12 cellular contexts compared by ENCODE assay signal in genomic region chr4:76016383-76016782, GRCh38. TPM values are rescaled to one million over a fixed set of nuclear protein-coding genes. Genes with fewer than 3 reads are reported as not detected.
DNase-seq lines count a peak whose midpoint lies in the region; ATAC-seq, FAIRE-seq and TF ChIP-seq lines count a peak whose summit lies in the region.
"Had no signal": no experiment of that assay in that cellular context is flagged by ENCODE, and none has a peak within 500 bp of the region (broad histone marks: within the 10 kb centered on the region; RNA-seq: fewer than 3 reads in every experiment).

No MANE protein-coding gene starts in this region.

- no TSS peak for BruUV-seq in IMR-90 (replicated peaks; lab: Mats Ljungman, UMichigan)

- H4K5ac ChIP-seq in IMR-90 (ENCODE audit: low read depth, low read length), result no peak overlapping the region

- no peak overlapping the region for H2AK9ac ChIP-seq in IMR-90 (replicated peaks; ENCODE audit: low read depth, low read length, poor library complexity)

- no peak overlapping the region for H3K4me2 ChIP-seq in GM23338
- no peak overlapping the region for H3K4me2 ChIP-seq in IMR-90 (ENCODE audit: low read depth, low read length)

- no peak overlapping the region for H2BK20ac ChIP-seq in IMR-90 (ENCODE audit: low read depth, low read length)

- H3K4me3 ChIP-seq in GM23338 (no peak overlapping the region), IMR-90 (ENCODE audit: insufficient read depth, low read depth, low read length) (no peak overlapping the region), pancreas (no peak overlapping the region)
- H3K4me3 ChIP-seq: heart left ventricle, SJSA1, thoracic aorta had no signal

- POLR2A ChIA-PET in activated CD4-positive, alpha-beta T cell treated with anti-CD3 and anti-CD28 coated beads for 36 hours (lab: Charles Lee), result no interaction called here
- POLR2A ChIA-PET in IMR-90 (lab: Charles Lee; ENCODE audit: unreplicated experiment), result no interaction called here

- no peak for TF ChIP-seq RAD21 in IMR-90 (IDR thresholded peaks at IDR 0.05; ENCODE audit: low read length)

- H3K4me1 ChIP-seq in GM23338 (ENCODE audit: insufficient read depth) (peaks cover 16% of the 10 kb centered on the region), IMR-90 (ENCODE audit: control insufficient read depth, insufficient read depth, low read length) (peaks cover 10% of the 10 kb centered on the region), pancreas (peaks cover 0 to 13% (median 11%) of the 10 kb centered on the region in 3 donors)

- H3K9me3 ChIP-seq in IMR-90 (ENCODE audit: control insufficient read depth, insufficient read depth, low read length), result no peaks in the 10 kb centered on the region
- no peaks in the 10 kb centered on the region for H3K9me3 ChIP-seq in pancreas
- H3K9me3 ChIP-seq: heart left ventricle, SJSA1, thoracic aorta had no signal

- no peak overlapping the region for H3K4me3 Mint-ChIP-seq in activated CD4-positive, alpha-beta T cell treated with anti-CD3 and anti-CD28 coated beads for 36 hours
- H3K4me3 Mint-ChIP-seq in GM23338, result no peak overlapping the region

- H3F3A ChIP-seq in GM23338 (replicated peaks; ENCODE audit: low read depth), result no peaks in the 10 kb centered on the region

- H3K23ac ChIP-seq in IMR-90 (ENCODE audit: low read depth, low read length), result no peak overlapping the region

- H4K8ac ChIP-seq in IMR-90 (ENCODE audit: low read depth in 2 of 2, low read length in 2 of 2), result no peak overlapping the region

- H3K9me3 Mint-ChIP-seq in activated CD4-positive, alpha-beta T cell treated with anti-CD3 and anti-CD28 coated beads for 36 hours (ENCODE audit: low read depth), result no peaks in the 10 kb centered on the region
- H3K9me3 Mint-ChIP-seq in GM23338, result no peaks in the 10 kb centered on the region

- H2AFZ ChIP-seq in GM23338 (peak overlapping the region; percentile 66; the same call in 1 of the 2 replicates), IMR-90 (replicated peaks; ENCODE audit: low read length, poor library complexity) (no peak overlapping the region)

- H3K27ac Mint-ChIP-seq in activated CD4-positive, alpha-beta T cell treated with anti-CD3 and anti-CD28 coated beads for 36 hours, result no peak overlapping the region
- H3K27ac Mint-ChIP-seq in GM23338, result peak overlapping the region; percentile 91

- intact Hi-C loops in activated CD4-positive, alpha-beta T cell treated with anti-CD3 and anti-CD28 coated beads for 36 hours (cut with DNase I, micrococcal nuclease), result no loop called here
- intact Hi-C loops in IMR-90 (cut with micrococcal nuclease), result no loop called here
- intact Hi-C loops in pancreas (cut with DNase I), result no loop called here

- H3K9me1 ChIP-seq in IMR-90 (ENCODE audit: insufficient read depth, low read length), result peaks cover 5% of the 10 kb centered on the region

- H3K4ac ChIP-seq in IMR-90 (ENCODE audit: low read depth, low read length), result peak overlapping the region; percentile 4; the same call in 1 of the 2 replicates

- no peaks in the 10 kb centered on the region for H3K36me3 Mint-ChIP-seq in activated CD4-positive, alpha-beta T cell treated with anti-CD3 and anti-CD28 coated beads for 36 hours (ENCODE audit: low read depth)
- H3K36me3 Mint-ChIP-seq in GM23338 (ENCODE audit: low read depth), result no peaks in the 10 kb centered on the region

- no peak overlapping the region for H3K14ac ChIP-seq in IMR-90 (replicated peaks; ENCODE audit: low read depth, low read length)

- H2AK5ac ChIP-seq in IMR-90 (ENCODE audit: low read depth, low read length), result peak overlapping the region; percentile 80

- no peak overlapping the region for H3K56ac ChIP-seq in IMR-90 (ENCODE audit: extremely low read depth, insufficient read depth, low read length)

- no peaks in the 10 kb centered on the region for H3K79me2 ChIP-seq in GM23338 (replicated peaks; ENCODE audit: insufficient read depth)

- H4K20me1 ChIP-seq in GM23338 (replicated peaks; ENCODE audit: insufficient read depth) (no peaks in the 10 kb centered on the region), IMR-90 (ENCODE audit: insufficient read depth, low read length) (no peaks in the 10 kb centered on the region)

- CTCF ChIA-PET in activated CD4-positive, alpha-beta T cell treated with anti-CD3 and anti-CD28 coated beads for 36 hours (lab: Charles Lee), result interaction anchor here (1.5 kb wide), 2 partner anchors 15 to 21 kb away, joined by 3 to 6 read pairs; no protein-coding TSS in a partner anchor
- CTCF ChIA-PET in IMR-90 (lab: Yijun Ruan, JAX), result no interaction called here

- H3K4me1 Mint-ChIP-seq in activated CD4-positive, alpha-beta T cell treated with anti-CD3 and anti-CD28 coated beads for 36 hours, result peaks cover 13% of the 10 kb centered on the region
- H3K4me1 Mint-ChIP-seq in GM23338, result peaks cover 24% of the 10 kb centered on the region

- 100% methylated on average over 1 of the region's 2 CpGs; no CpG with 5 or more reads in 1 of the 2 experiments for WGBS in IMR-90 (ENCODE audit: extremely low coverage in 2 of 2, insufficient read length in 1 of 2), 2 experiments
- WGBS in pancreas, 2 donors, result 35 to 52% methylated on average over 2 of the region's 2 CpGs

- H3K27me3 Mint-ChIP-seq in activated CD4-positive, alpha-beta T cell treated with anti-CD3 and anti-CD28 coated beads for 36 hours, result peaks cover 4% of the 10 kb centered on the region
- peaks cover 3% of the 10 kb centered on the region for H3K27me3 Mint-ChIP-seq in GM23338 (ENCODE audit: insufficient read depth, low read depth, poor library complexity)

- TF ChIP-seq CTCF in GM23338 (conservative IDR thresholded peaks at IDR 0.05; ENCODE audit: low read depth in 2 of 2) (no peak), IMR-90 (conservative IDR thresholded peaks at IDR 0.05; ENCODE audit: low read depth, low read length) (no peak), pancreas (IDR thresholded peaks at IDR 0.05) (no peak)

- no peak overlapping the region for H3K9ac ChIP-seq in IMR-90 (ENCODE audit: low read depth, low read length)

- no peak for TF ChIP-seq POLR2A in IMR-90 (IDR thresholded peaks at IDR 0.05; ENCODE audit: low read depth, low read length)

- peak overlapping the region; percentile 81; the same call in 2 of the 3 replicates for H2BK15ac ChIP-seq in IMR-90 (ENCODE audit: low read depth, low read length)

- peak overlapping the region; percentile 4; the same call in 1 of the 2 replicates for H2BK120ac ChIP-seq in IMR-90 (ENCODE audit: low read depth, low read length)

- no peak overlapping the region for H3K18ac ChIP-seq in IMR-90 (ENCODE audit: low read depth, low read length)

- dilution Hi-C loops in IMR-90 (cut with HindIII; ENCODE audit: low sequenced_read_pairs, unreplicated experiment), result no loop called here

- H3K27ac ChIP-seq in GM23338 (ENCODE audit: low read depth), result no peak overlapping the region
- H3K27ac ChIP-seq in IMR-90 (ENCODE audit: insufficient read depth, low read length), result no peak overlapping the region
- H3K27ac ChIP-seq in pancreas, result peak overlapping the region in 1 of 4 donors; percentile 14
- H3K27ac ChIP-seq: SJSA1, thoracic aorta had no signal

- peak; percentile 89 for ATAC-seq in activated CD4-positive, alpha-beta T cell treated with anti-CD3 and anti-CD28 coated beads for 36 hours
- peak; percentile 61 for ATAC-seq in GM23338
- ATAC-seq in IMR-90 (ENCODE audit: low read depth), result no peak
- ATAC-seq in pancreas, result peak; percentile 93 to 98 (median 96)

- no peaks in the 10 kb centered on the region for H3K9me2 ChIP-seq in GM23338 (ENCODE audit: insufficient read depth)

- H2BK5ac ChIP-seq in IMR-90 (ENCODE audit: low read depth, low read length, poor library complexity, severe bottlenecking), result no peak overlapping the region

- H4K91ac ChIP-seq in IMR-90 (ENCODE audit: insufficient read depth, low read depth, low read length), result peak overlapping the region; percentile 48

- H3K36me3 ChIP-seq in GM23338 (ENCODE audit: insufficient read depth), result no peaks in the 10 kb centered on the region
- H3K36me3 ChIP-seq in IMR-90 (ENCODE audit: control insufficient read depth, insufficient read depth, low read length), result no peaks in the 10 kb centered on the region
- no peaks in the 10 kb centered on the region for H3K36me3 ChIP-seq in pancreas
- H3K36me3 ChIP-seq: heart left ventricle, SJSA1, thoracic aorta had no signal

- peak; percentile 70 for DNase-seq in activated CD4-positive, alpha-beta T cell treated with anti-CD3 and anti-CD28 coated beads for 36 hours
- DNase-seq in activated CD4-positive, alpha-beta T cell treated with anti-CD3 and anti-CD28 coated beads for 1 hour, result no peak
- peak; percentile 8 for DNase-seq in GM23338 (ENCODE audit: low spot score)
- DNase-seq in IMR-90, result no peak
- peak; percentile 64 to 89 (median 82) for DNase-seq in pancreas
- no peak for DNase-seq in NOMO-1 (lab: John Stamatoyannopoulos, UW; ENCODE audit: unreplicated experiment in 2 of 2)
- no peak for DNase-seq in GF-D8 (lab: John Stamatoyannopoulos, UW)
- no peak for DNase-seq in SK-N-DZ (ENCODE audit: low spot score)
- DNase-seq: heart left ventricle had no signal

- H3K79me1 ChIP-seq in IMR-90 (ENCODE audit: low read depth in 1 of 2, low read length in 2 of 2), result no peaks in the 10 kb centered on the region

- in situ Hi-C loops in IMR-90 (cut with MboI; ENCODE audit: low sequenced_read_pairs), result no loop called here

- FAIRE-seq in pancreas (lab: Jason Lieb, UNC), result no peak

- H3K27me3 ChIP-seq in GM23338 (ENCODE audit: insufficient read depth), result no peaks in the 10 kb centered on the region
- H3K27me3 ChIP-seq in IMR-90 (ENCODE audit: control insufficient read depth, insufficient read depth, low read length), result no peaks in the 10 kb centered on the region
- H3K27me3 ChIP-seq in pancreas, result no peaks in the 10 kb centered on the region
- H3K27me3 ChIP-seq: heart left ventricle, SJSA1 had no signal

RNA-seq across cellular contexts. Expression of gene CXCL10, which starts 6.9 kb away (rescaled TPM):
- 1 to 10 TPM; 1.0 to 1.1 TPM for total RNA-seq in activated CD4-positive, alpha-beta T cell treated with anti-CD3 and anti-CD28 coated beads for 36 hours
- not detected in 2 replicates for total RNA-seq in GM23338 (2014; rRNA removed; shearing (Covaris generic))
- polyA plus RNA-seq in GM23338 (2016; fragmentation: Nextera tagmentation; extraction: Ambion mirVana) (not detected in 2 replicates), IMR-90 (2012; rRNA removed) (0.14 and 0.15 TPM in 2 replicates), pancreas (under 1 TPM; 0.19 to 0.34 TPM)
- total RNA-seq in IMR-90 (2012; rRNA removed) (0.18 and 0.28 TPM in 2 replicates), pancreas (1 to 10 TPM in 1 of 6 donors, under 1 TPM in 2, not detected in 3; 0.38 to 1.7 (median 0.83) TPM)
- polyA plus RNA-seq in IMR-90 (2012; cell fraction: cytosol; rRNA removed), result 0.05 TPM in 1 of 2 replicates, not detected in the other
- 0.07 TPM in 1 of 2 replicates, not detected in the other for polyA plus RNA-seq in IMR-90 (2012; cell fraction: nucleus; rRNA removed; ENCODE audit: low replicate concordance)
- not detected in 2 replicates for polyA plus RNA-seq in SK-N-DZ (2014; cell fraction: cytosol; rRNA removed)
- not detected in 2 replicates for polyA plus RNA-seq in SK-N-DZ (2014; cell fraction: nucleus; rRNA removed)

RNA-seq across cellular contexts. Expression of gene CXCL9, which starts 9.1 kb away (rescaled TPM):
- total RNA-seq in activated CD4-positive, alpha-beta T cell treated with anti-CD3 and anti-CD28 coated beads for 36 hours, result under 1 TPM; 0.23 to 0.33 TPM
- total RNA-seq in GM23338 (2014; rRNA removed; shearing (Covaris generic)), result not detected in 2 replicates
- polyA plus RNA-seq in GM23338 (2016; fragmentation: Nextera tagmentation; extraction: Ambion mirVana) (not detected in 2 replicates), IMR-90 (2012; rRNA removed) (not detected in 2 replicates), pancreas (under 1 TPM; 0.15 to 0.21 TPM)
- total RNA-seq in IMR-90 (2012; rRNA removed) (not detected in 2 replicates), pancreas (under 1 TPM in 5 of 6 donors, not detected in 1; 0.05 to 0.87 (median 0.16) TPM)
- not detected in 2 replicates for polyA plus RNA-seq in IMR-90 (2012; cell fraction: cytosol; rRNA removed)
- polyA plus RNA-seq in IMR-90 (2012; cell fraction: nucleus; rRNA removed; ENCODE audit: low replicate concordance), result not detected in 2 replicates
- polyA plus RNA-seq in SK-N-DZ (2014; cell fraction: cytosol; rRNA removed), result not detected in 2 replicates
- not detected in 2 replicates for polyA plus RNA-seq in SK-N-DZ (2014; cell fraction: nucleus; rRNA removed)
- total RNA-seq: renal cortical epithelial cell, SJSA1 had no signal

RNA-seq across cellular contexts. Expression of gene CXCL11, which starts 19.5 kb away (rescaled TPM):
- under 1 TPM in 1 of 2 experiments, not detected in 1; 0.14 TPM for total RNA-seq in activated CD4-positive, alpha-beta T cell treated with anti-CD3 and anti-CD28 coated beads for 36 hours
- total RNA-seq in GM23338 (2014; rRNA removed; shearing (Covaris generic)), result 0.23 and 1.9 TPM in 2 replicates
- polyA plus RNA-seq in GM23338 (2016; fragmentation: Nextera tagmentation; extraction: Ambion mirVana) (0.54 and 0.81 TPM in 2 replicates), IMR-90 (2012; rRNA removed) (not detected in 2 replicates), pancreas (under 1 TPM; 0.72 to 0.73 TPM)
- total RNA-seq in IMR-90 (2012; rRNA removed) (under 0.01 TPM in 2 replicates), pancreas (1 to 10 TPM in 4 of 6 donors, under 1 TPM in 2; 0.13 to 3.7 (median 2.2) TPM)
- not detected in 2 replicates for polyA plus RNA-seq in IMR-90 (2012; cell fraction: cytosol; rRNA removed)
- polyA plus RNA-seq in IMR-90 (2012; cell fraction: nucleus; rRNA removed; ENCODE audit: low replicate concordance), result not detected in 2 replicates
- polyA plus RNA-seq in SK-N-DZ (2014; cell fraction: cytosol; rRNA removed), result not detected in 2 replicates
- not detected in 2 replicates for polyA plus RNA-seq in SK-N-DZ (2014; cell fraction: nucleus; rRNA removed)
- total RNA-seq: SJSA1, thoracic aorta had no signal

RNA-seq across cellular contexts. Expression of gene SDAD1, which starts 25.6 kb away (rescaled TPM):
- 10 to 100 TPM; 49.1 to 56.6 TPM for total RNA-seq in activated CD4-positive, alpha-beta T cell treated with anti-CD3 and anti-CD28 coated beads for 36 hours
- 62.2 and 67.4 TPM in 2 replicates for total RNA-seq in GM23338 (2014; rRNA removed; shearing (Covaris generic))
- polyA plus RNA-seq in GM23338 (2016; fragmentation: Nextera tagmentation; extraction: Ambion mirVana), result 193 and 252 TPM in 2 replicates
- total RNA-seq in IMR-90 (2012; rRNA removed), result 27.4 and 35.3 TPM in 2 replicates
- polyA plus RNA-seq in IMR-90 (2012; rRNA removed), result 14.4 and 16.8 TPM in 2 replicates
- polyA plus RNA-seq in IMR-90 (2012; cell fraction: cytosol; rRNA removed), result 3.2 and 3.4 TPM in 2 replicates
- polyA plus RNA-seq in IMR-90 (2012; cell fraction: nucleus; rRNA removed; ENCODE audit: low replicate concordance), result 2.8 and 14.4 TPM in 2 replicates
- 10 to 100 TPM; 14.5 to 26.1 (median 22.3) TPM for total RNA-seq in pancreas
- 10 to 100 TPM in 1 of 2 donors, 1 to 10 TPM in 1; 7.6 to 17.6 TPM for polyA plus RNA-seq in pancreas
- polyA plus RNA-seq in SK-N-DZ (2014; cell fraction: cytosol; rRNA removed), result 44.7 and 45.7 TPM in 2 replicates
- polyA plus RNA-seq in SK-N-DZ (2014; cell fraction: nucleus; rRNA removed), result 31.2 and 43.5 TPM in 2 replicates

RNA-seq across cellular contexts. Expression of gene ART3, which starts 58.1 kb away (rescaled TPM):
- not detected for total RNA-seq in activated CD4-positive, alpha-beta T cell treated with anti-CD3 and anti-CD28 coated beads for 36 hours
- total RNA-seq in GM23338 (2014; rRNA removed; shearing (Covaris generic)), result 0.87 and 1.2 TPM in 2 replicates
- polyA plus RNA-seq in GM23338 (2016; fragmentation: Nextera tagmentation; extraction: Ambion mirVana) (1.1 and 1.7 TPM in 2 replicates), IMR-90 (2012; rRNA removed) (0.15 and 0.30 TPM in 2 replicates), pancreas (10 to 100 TPM in 1 of 2 donors, 1 to 10 TPM in 1; 2.5 to 14.4 TPM)
- total RNA-seq in IMR-90 (2012; rRNA removed) (not detected in 2 replicates), pancreas (1 to 10 TPM in 5 of 6 donors, under 1 TPM in 1; 0.32 to 7.5 (median 4.9) TPM)
- polyA plus RNA-seq in IMR-90 (2012; cell fraction: cytosol; rRNA removed), result 0.03 TPM in 1 of 2 replicates, not detected in the other
- polyA plus RNA-seq in IMR-90 (2012; cell fraction: nucleus; rRNA removed; ENCODE audit: low replicate concordance), result 0.08 TPM in 1 of 2 replicates, not detected in the other
- polyA plus RNA-seq in SK-N-DZ (2014; cell fraction: cytosol; rRNA removed), result not detected in 2 replicates
- not detected in 2 replicates for polyA plus RNA-seq in SK-N-DZ (2014; cell fraction: nucleus; rRNA removed)
- total RNA-seq: renal cortical epithelial cell, thoracic aorta had no signal

Comparison
In these comparisons a context has a peak if more than half of its experiments do, and no peak if none do; other contexts are left out.
1. DNase-seq: peak in activated CD4-positive, alpha-beta T cell treated with anti-CD3 and anti-CD28 coated beads for 36 hours (single experiment), GM23338 (single experiment) and pancreas (6 of 6); none in activated CD4-positive, alpha-beta T cell treated with anti-CD3 and anti-CD28 coated beads for 1 hour (single experiment), IMR-90 (single experiment), NOMO-1 (0 of 2), GF-D8 (single experiment) and SK-N-DZ (single experiment).